Comparison of ENCODE assay signal across 8 cellular contexts in the genomic region with DNA sequence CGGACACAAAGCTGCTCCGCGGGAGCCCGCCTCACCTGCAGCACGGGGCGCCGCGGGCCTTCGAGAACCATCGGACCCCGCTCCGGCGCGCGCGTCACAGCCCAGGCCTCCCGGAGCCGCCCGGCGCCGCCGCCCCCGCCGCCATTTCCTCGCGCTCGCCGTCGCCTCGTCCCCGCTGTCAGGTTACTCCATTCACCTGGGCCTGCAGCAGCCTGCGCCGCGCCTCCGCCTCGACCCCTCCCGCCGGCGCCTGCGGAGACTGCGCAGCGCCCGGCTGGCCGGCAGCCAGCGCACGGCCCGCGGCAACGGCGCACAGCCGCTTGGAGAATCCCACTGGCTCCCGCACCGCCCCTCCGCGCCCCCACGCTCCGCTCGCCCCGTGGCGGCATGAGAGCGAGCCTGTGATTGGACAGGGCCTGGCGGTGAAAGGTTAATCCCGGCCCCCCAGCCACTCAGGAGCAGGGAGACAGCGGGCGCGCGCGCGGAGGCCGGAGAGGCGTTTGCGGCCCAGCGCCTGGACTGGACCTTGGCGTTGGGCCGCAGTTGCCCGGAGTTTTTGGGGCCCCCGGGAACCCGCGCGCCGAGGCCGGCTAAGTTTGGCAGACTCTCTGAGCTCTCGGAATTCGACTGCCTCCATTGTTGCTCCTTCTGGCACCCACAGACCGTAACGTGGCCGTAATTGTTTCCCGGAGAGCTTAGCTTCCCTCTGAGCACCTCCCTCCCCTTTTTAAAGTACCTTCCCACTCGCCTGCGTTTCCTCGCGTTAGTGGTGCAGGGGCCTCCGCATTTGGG. TPM values are rescaled to one million over a fixed set of nuclear protein-coding genes. Genes with fewer than 3 reads are reported as not detected.
A peak's percentile ranks its signal among the peaks of the same experiment; 100 is the strongest.
DNase-seq lines count a peak whose midpoint lies in the region; ATAC-seq and TF ChIP-seq lines count a peak whose summit lies in the region.

A gene with protein sequence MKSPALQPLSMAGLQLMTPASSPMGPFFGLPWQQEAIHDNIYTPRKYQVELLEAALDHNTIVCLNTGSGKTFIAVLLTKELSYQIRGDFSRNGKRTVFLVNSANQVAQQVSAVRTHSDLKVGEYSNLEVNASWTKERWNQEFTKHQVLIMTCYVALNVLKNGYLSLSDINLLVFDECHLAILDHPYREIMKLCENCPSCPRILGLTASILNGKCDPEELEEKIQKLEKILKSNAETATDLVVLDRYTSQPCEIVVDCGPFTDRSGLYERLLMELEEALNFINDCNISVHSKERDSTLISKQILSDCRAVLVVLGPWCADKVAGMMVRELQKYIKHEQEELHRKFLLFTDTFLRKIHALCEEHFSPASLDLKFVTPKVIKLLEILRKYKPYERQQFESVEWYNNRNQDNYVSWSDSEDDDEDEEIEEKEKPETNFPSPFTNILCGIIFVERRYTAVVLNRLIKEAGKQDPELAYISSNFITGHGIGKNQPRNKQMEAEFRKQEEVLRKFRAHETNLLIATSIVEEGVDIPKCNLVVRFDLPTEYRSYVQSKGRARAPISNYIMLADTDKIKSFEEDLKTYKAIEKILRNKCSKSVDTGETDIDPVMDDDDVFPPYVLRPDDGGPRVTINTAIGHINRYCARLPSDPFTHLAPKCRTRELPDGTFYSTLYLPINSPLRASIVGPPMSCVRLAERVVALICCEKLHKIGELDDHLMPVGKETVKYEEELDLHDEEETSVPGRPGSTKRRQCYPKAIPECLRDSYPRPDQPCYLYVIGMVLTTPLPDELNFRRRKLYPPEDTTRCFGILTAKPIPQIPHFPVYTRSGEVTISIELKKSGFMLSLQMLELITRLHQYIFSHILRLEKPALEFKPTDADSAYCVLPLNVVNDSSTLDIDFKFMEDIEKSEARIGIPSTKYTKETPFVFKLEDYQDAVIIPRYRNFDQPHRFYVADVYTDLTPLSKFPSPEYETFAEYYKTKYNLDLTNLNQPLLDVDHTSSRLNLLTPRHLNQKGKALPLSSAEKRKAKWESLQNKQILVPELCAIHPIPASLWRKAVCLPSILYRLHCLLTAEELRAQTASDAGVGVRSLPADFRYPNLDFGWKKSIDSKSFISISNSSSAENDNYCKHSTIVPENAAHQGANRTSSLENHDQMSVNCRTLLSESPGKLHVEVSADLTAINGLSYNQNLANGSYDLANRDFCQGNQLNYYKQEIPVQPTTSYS (N-terminal part only) (minus strand): TSS at position 335 of the 792 bp plus-strand sequence. CDS start 24,071 bp downstream, outside the sequence.

- H3K4me1 ChIP-seq in PC-9 (replicated peaks; ENCODE audit: insufficient read depth) = peaks cover 8% of the 10 kb centered on the region; the same call in 1 of the 2 replicates
- H3K4me1 ChIP-seq in mucosa of stomach (ENCODE audit: control insufficient read depth, insufficient read depth, low read length) = peaks cover 7% of the 10 kb centered on the region

- H3K9ac ChIP-seq in mucosa of stomach (ENCODE audit: low read length) = peak within 1 kb of the TSS; percentile 96

- H3K4me1 Mint-ChIP-seq in activated T-cell treated with anti-CD3 and anti-CD28 coated beads, Interleukin-2, amount 50 U/mL, for 24 hours (ENCODE audit: low read depth) = peaks cover 40% of the 10 kb centered on the region

- no TSS peak for BruUV-seq in PC-9 (replicated peaks; lab: Mats Ljungman, UMichigan)

- H3K79me2 ChIP-seq in PC-9 (ENCODE audit: low read depth) = peaks cover 52% of the 10 kb centered on the region

- H3K9me2 ChIP-seq in PC-9 (ENCODE audit: insufficient read depth) = no peaks in the 10 kb centered on the region

- peak within 1 kb of the TSS; percentile 82 for H3K27ac ChIP-seq in PC-9

- peak within 1 kb of the TSS; percentile 87 for H3K4me2 ChIP-seq in PC-9

- H3K27ac Mint-ChIP-seq in activated T-cell treated with anti-CD3 and anti-CD28 coated beads, Interleukin-2, amount 50 U/mL, for 24 hours = peak within 1 kb of the TSS; percentile 99

- peak within 1 kb of the TSS; percentile 94 for H3K4me3 Mint-ChIP-seq in activated T-cell treated with anti-CD3 and anti-CD28 coated beads, Interleukin-2, amount 50 U/mL, for 24 hours

- CTCF ChIA-PET in PC-9 (lab: Charles Lee) = interaction anchor here (0.6 kb wide), 1 partner anchor 351 kb away, joined by 3 read pairs; no protein-coding TSS in a partner anchor

- no peak for TF ChIP-seq CTCF in PC-9 (conservative IDR thresholded peaks at IDR 0.05)

- peak; percentile 80 for DNase-seq in DMS153 treated with DMSO at 0.1 percent for 48 hours (lab: John Stamatoyannopoulos, UW; ENCODE audit: unreplicated experiment)
- peak; percentile 94 for DNase-seq in KBM-7
- DNase-seq in PC-9 = peak; percentile 72 to 85
- peak; percentile 99 for DNase-seq in activated T-cell treated with anti-CD3 and anti-CD28 coated beads, Interleukin-2, amount 50 U/mL, for 24 hours
- peak; percentile 94 to 97 for DNase-seq in erythroblast (lab: John Stamatoyannopoulos, UW)
- peak; percentile 91 to 93 for DNase-seq in stimulated activated CD8-positive, alpha-beta memory T cell treated with anti-CD3 and anti-CD28 coated beads, Interleukin-7, amount 100 ng/mL, for 1 hour (ENCODE audit: low read depth in 2 of 2)

- H3K4me3 ChIP-seq in PC-9 (peak within 1 kb of the TSS; percentile 88), mucosa of stomach (ENCODE audit: low read length) (peak within 1 kb of the TSS; percentile 65)

- H3K36me3 Mint-ChIP-seq in activated T-cell treated with anti-CD3 and anti-CD28 coated beads, Interleukin-2, amount 50 U/mL, for 24 hours (ENCODE audit: low read depth) = peaks cover 38% of the 10 kb centered on the region

- in situ Hi-C loops in KBM-7 (cut with MboI; ENCODE audit: low pct_unique_long_range_greater_than_20kb, low sequenced_read_pairs) = no loop called here

- no peaks in the 10 kb centered on the region for H3K9me3 Mint-ChIP-seq in activated T-cell treated with anti-CD3 and anti-CD28 coated beads, Interleukin-2, amount 50 U/mL, for 24 hours

- H3K9me3 ChIP-seq in PC-9 (ENCODE audit: insufficient read depth, low read depth) = no peaks in the 10 kb centered on the region
- no peaks in the 10 kb centered on the region for H3K9me3 ChIP-seq in mucosa of stomach (ENCODE audit: control insufficient read depth, low read length)

- H3K27me3 ChIP-seq in PC-9 (ENCODE audit: insufficient read depth, low read depth) = no peaks in the 10 kb centered on the region
- no peaks in the 10 kb centered on the region for H3K27me3 ChIP-seq in mucosa of stomach (ENCODE audit: control insufficient read depth, insufficient read depth, low read length)

- peak within 1 kb of the TSS; percentile 89 for H2AFZ ChIP-seq in PC-9

- intact Hi-C loops in PC-9 (cut with micrococcal nuclease; ENCODE audit: unreplicated experiment) = no loop called here

- no peaks in the 10 kb centered on the region for H3K27me3 Mint-ChIP-seq in activated T-cell treated with anti-CD3 and anti-CD28 coated beads, Interleukin-2, amount 50 U/mL, for 24 hours

- peak; percentile 61 for TF ChIP-seq POLR2A in erythroblast (IDR thresholded peaks at IDR 0.05; ENCODE audit: low read length)

- H3F3A ChIP-seq in PC-9 (ENCODE audit: insufficient read depth, low read depth) = no peaks in the 10 kb centered on the region

- no peaks in the 10 kb centered on the region for H3K36me3 ChIP-seq in PC-9 (ENCODE audit: low read depth)
- no peaks in the 10 kb centered on the region for H3K36me3 ChIP-seq in mucosa of stomach (ENCODE audit: control insufficient read depth, insufficient read depth, low read length)

- H4K20me1 ChIP-seq in PC-9 (ENCODE audit: insufficient read depth) = no peaks in the 10 kb centered on the region

- POLR2A ChIA-PET in PC-9 (lab: Charles Lee; ENCODE audit: unreplicated experiment) = interaction anchor here (0.6 kb wide), 1 partner anchor 12 kb away, joined by 4 read pairs; no protein-coding TSS in a partner anchor

- peak; percentile 77 for ATAC-seq in GM21717 (IDR thresholded peaks at IDR 0.05; ENCODE audit: unreplicated experiment)

RNA-seq across cellular contexts. Expression of the gene that starts here (rescaled TPM):
- 11.2 and 15.1 TPM in 2 replicates for total RNA-seq in PC-9 (2021)

Comparison
In these comparisons a context has a peak if more than half of its experiments do, and no peak if none do; other contexts are left out.
1. Peak in every context shown above with its lines: DNase-seq, ATAC-seq, H3K4me3 ChIP-seq and H3K27ac ChIP-seq.